In genomic region chr12:21882635-21883034, GRCh38 we compare ENCODE assay signal across 31 cellular contexts. TPM values are rescaled to one million over a fixed set of nuclear protein-coding genes. Genes with fewer than 3 reads are reported as not detected.
"Had no signal": no experiment of that assay in that cellular context is flagged by ENCODE, and none has a peak within 500 bp of the region (broad histone marks: within the 10 kb centered on the region; RNA-seq: fewer than 3 reads in every experiment).

No MANE protein-coding gene starts in this region.

- H3K4me1 ChIP-seq: parathyroid adenoma, thyroid gland, upper lobe of right lung had no signal

- H3K36me3 ChIP-seq: brain microvascular endothelial cell, thyroid gland, upper lobe of right lung had no signal

- H3K27me3 ChIP-seq: brain microvascular endothelial cell, thyroid gland, upper lobe of right lung had no signal

- H3K4me3 ChIP-seq: lung, mucosa of descending colon, smooth muscle cell, thyroid gland, upper lobe of right lung had no signal

- DNase-seq: activated CD4-positive, alpha-beta memory T cell treated with anti-CD3 and anti-CD28 coated beads for 36 hours; activated CD4-positive, alpha-beta T cell treated with anti-CD3 and anti-CD28 coated beads, Interleukin-2, amount 10 ng/mL, durations not matched to agents 24 days and 14 days; activated CD4-positive, CD25-positive, alpha-beta regulatory T cell treated with anti-CD3 and anti-CD28 coated beads, Interleukin-2, amount 50 U/mL, for 72 hours; activated CD8-positive, alpha-beta memory T cell treated with anti-CD3 and anti-CD28 coated beads, Interleukin-2, amount 50 U/mL, for 4 hours; activated effector memory CD4-positive, alpha-beta T cell treated with anti-CD3 and anti-CD28 coated beads, Interleukin-2, amount 50 U/mL, for 16 hours; activated naive CD4-positive, alpha-beta T cell treated with anti-CD3 and anti-CD28 coated beads, Interleukin-2, amount 50 U/mL, for 16 hours; activated T-cell treated with anti-CD3 and anti-CD28 coated beads, Interleukin-2, amount 50 U/mL, for 1 hour; amniotic stem cell; brain microvascular endothelial cell; endodermal cell; immature natural killer cell; mesendoderm; mucosa of descending colon; naive B cell; nephron progenitor cell; stimulated activated CD4-positive, alpha-beta T cell treated with anti-CD3 and anti-CD28 coated beads, Interleukin-1b, Interleukin-23, amount 100 ng/mL, for 48 hours; stimulated activated CD4-positive, alpha-beta T cell treated with anti-CD3 and anti-CD28 coated beads, Interleukin-4, amount 100 ng/mL, for 4 hours; stimulated activated CD8-positive, alpha-beta memory T cell treated with anti-CD3 and anti-CD28 coated beads, Interleukin-4, amount 100 ng/mL, for 48 hours; stimulated activated naive CD8-positive, alpha-beta T cell treated with anti-CD3 and anti-CD28 coated beads, Interleukin-15, amount 100 ng/mL, for 72 hours; SW 1271; T1000; thyroid gland; upper lobe of right lung had no signal

- H3K9me3 ChIP-seq: mucosa of descending colon, thyroid gland, upper lobe of right lung had no signal

- H3K9ac ChIP-seq: parathyroid adenoma had no signal

- H3K27ac ChIP-seq: brain microvascular endothelial cell, parathyroid adenoma, thyroid gland, upper lobe of right lung had no signal

- ATAC-seq: esophagus mucosa; mucosa of descending colon; stimulated activated memory B cell treated with anti-CD40 and anti-IgM and Interleukin-4, amounts not matched to agents 10 μg/mL and 1 μg/mL and 100 μg/mL, for 72 hours; stimulated activated naive CD8-positive, alpha-beta T cell treated with anti-CD3 and anti-CD28 coated beads, Interleukin-15, amount 100 ng/mL, for 72 hours had no signal

RNA-seq across cellular contexts. Expression of gene ABCC9, which starts 58.6 kb away (rescaled TPM):
- total RNA-seq: activated CD4-positive, alpha-beta memory T cell treated with anti-CD3 and anti-CD28 coated beads for 36 hours; activated CD4-positive, alpha-beta T cell treated with anti-CD3 and anti-CD28 coated beads, Interleukin-2, amount 10 ng/mL, durations not matched to agents 24 days and 14 days; activated CD8-positive, alpha-beta memory T cell treated with anti-CD3 and anti-CD28 coated beads for 36 hours; activated T-helper 1 cell treated with anti-CD3 and anti-CD28 coated beads, Interleukin-12 subunit alpha, Interleukin-12 subunit beta, Interleukin-2, Interleukin-4 antibody, amounts not matched to agents 30 ng/mL and 10 ng/mL and 1 ng/mL, durations not matched to agents 14 hours and 24 hours and 36 hours; pulmonary artery endothelial cell had no signal
